Comparison of ENCODE assay signal across 20 cellular contexts in genomic region chr1:83725735-83726360, GRCh38.
DNase-seq lines count a peak whose midpoint lies in the region; ATAC-seq, FAIRE-seq and TF ChIP-seq lines count a peak whose summit lies in the region.
"Had no signal": no experiment of that assay in that cellular context is flagged by ENCODE, and none has a peak within 500 bp of the region (broad histone marks: within the 10 kb centered on the region; RNA-seq: fewer than 3 reads in every experiment).

No MANE protein-coding gene starts in this region.

- dilution Hi-C loops in mammary epithelial cell (cut with HindIII; ENCODE audit: low sequenced_read_pairs): no loop called here

- H4K91ac ChIP-seq in H1 (replicated peaks; ENCODE audit: insufficient read length, low read length): no peak overlapping the region

- H3K27ac Mint-ChIP-seq in MCF 10A (ENCODE audit: low read depth, unreplicated experiment) (no peak overlapping the region), neural crest cell (ENCODE audit: unreplicated experiment) (peak overlapping the region; percentile 87), T-cell (no peak overlapping the region)
- H3K27ac Mint-ChIP-seq: CD14-positive monocyte had no signal

- no peak overlapping the region for H3K27ac ChIP-seq in mammary epithelial cell (ENCODE audit: insufficient read depth, low read depth, low read length)
- H3K27ac ChIP-seq in H1 (ENCODE audit: low read depth, low read length): no peak overlapping the region

- H3K9ac ChIP-seq in mammary epithelial cell (ENCODE audit: insufficient read depth, low read length) (peak overlapping the region; percentile 3), H1 (replicated peaks in 1 of 4; ENCODE audit: extremely low read depth in 1 of 4, low read depth in 3 of 4, low read length in 3 of 4) (no peak overlapping the region)

- CTCF ChIA-PET in mammary epithelial cell (lab: Charles Lee; ENCODE audit: low non-redundant PET) (no interaction called here), MCF 10A (lab: Yijun Ruan, JAX) (interaction anchor here (0.6 kb wide), 1 partner anchor 174 kb away, joined by 3 read pairs; no protein-coding TSS in a partner anchor), H1 (lab: Charles Lee; ENCODE audit: partially characterized antibody) (no interaction called here), T-cell (lab: Charles Lee) (no interaction called here)

- no peak overlapping the region for H2BK120ac ChIP-seq in H1 (replicated peaks; ENCODE audit: low read depth, low read length)

- no peaks in the 10 kb centered on the region for H3K23me2 ChIP-seq in H1 (ENCODE audit: low read depth, low read length)

- no peak for TF ChIP-seq CTCF in mammary epithelial cell (conservative IDR thresholded peaks at IDR 0.05 in 1 of 2, IDR thresholded peaks at IDR 0.05 in 1 of 2; ENCODE audit: extremely low read depth in 1 of 2, insufficient read depth in 1 of 2, low read depth in 1 of 2, low read length in 2 of 2)
- TF ChIP-seq CTCF in MCF 10A (IDR thresholded peaks at IDR 0.05; ENCODE audit: unreplicated experiment): no peak
- no peak for TF ChIP-seq CTCF in H1 (IDR thresholded peaks at IDR 0.05; ENCODE audit: control extremely low read depth in 1 of 3, insufficient read depth in 1 of 3, low read depth in 1 of 3, low read length in 3 of 3)
- no peak for TF ChIP-seq CTCF in neural crest cell (conservative IDR thresholded peaks at IDR 0.05)

- H3K4me1 Mint-ChIP-seq in MCF 10A (ENCODE audit: insufficient read depth, unreplicated experiment) (no peaks in the 10 kb centered on the region), neural crest cell (peaks cover 13% of the 10 kb centered on the region), T-cell (no peaks in the 10 kb centered on the region)
- H3K4me1 Mint-ChIP-seq: CD14-positive monocyte had no signal

- H3K79me1 ChIP-seq in H1 (ENCODE audit: low read depth, low read length): no peaks in the 10 kb centered on the region

- DNase-seq in mammary epithelial cell (no peak), MCF 10A (ENCODE audit: unreplicated experiment) (no peak), H1 (ENCODE audit: low read depth in 1 of 2, low spot score in 2 of 2) (no peak), neural crest cell (ENCODE audit: low read depth, low spot score) (no peak), retina (no peak), GM19238 (ENCODE audit: insufficient read length, low spot score) (no peak), DMS114 treated with DMSO at 0.1 percent for 48 hours (lab: John Stamatoyannopoulos, UW; ENCODE audit: unreplicated experiment) (no peak), T-cell (no peak)
- DNase-seq: 8988T, COR-L47, DMS 273 treated with DMSO at 0.1 percent for 48 hours, NCI-H1694 treated with DMSO at 0.1 percent for 48 hours, NCI-H2107, NCI-H510A, NCI-H774, RPMI8226, SHP77 treated with DMSO at 0.1 percent for 48 hours had no signal

- ATAC-seq in T-cell (replicated peaks in 1 of 4): no peak
- ATAC-seq: GM12878, SK-N-SH treated with all-trans-retinoic acid at 6 μM for 48 hours had no signal

- H3K36me3 ChIP-seq in mammary epithelial cell (ENCODE audit: insufficient read depth, low read length): no peaks in the 10 kb centered on the region
- H3K36me3 ChIP-seq in H1 (ENCODE audit: control insufficient read depth in 2 of 4, insufficient read depth in 4 of 4, low read length in 3 of 4): no peaks in the 10 kb centered on the region

- TF ChIP-seq POLR2A in H1 (IDR thresholded peaks at IDR 0.05; ENCODE audit: control extremely low read depth in 1 of 2, low read depth in 2 of 2, low read length in 2 of 2): no peak

- H4K20me1 ChIP-seq in mammary epithelial cell (ENCODE audit: insufficient read depth, low read length) (no peaks in the 10 kb centered on the region), H1 (replicated peaks in 1 of 2; ENCODE audit: control insufficient read depth in 1 of 2, insufficient read depth in 2 of 2, low read length in 2 of 2) (no peaks in the 10 kb centered on the region)

- H2AK5ac ChIP-seq in H1 (ENCODE audit: low read depth, low read length): no peak overlapping the region

- H3K27me3 ChIP-seq in mammary epithelial cell (ENCODE audit: insufficient read depth, low read length) (no peaks in the 10 kb centered on the region), H1 (replicated peaks in 1 of 4; ENCODE audit: control insufficient read depth in 3 of 4, extremely low read depth in 1 of 4, insufficient read depth in 3 of 4, low read length in 3 of 4) (no peaks in the 10 kb centered on the region)

- in situ Hi-C loops in mammary epithelial cell (cut with MboI; ENCODE audit: low sequenced_read_pairs in 2 of 2): no loop called here

- no peak overlapping the region for H3K18ac ChIP-seq in H1 (ENCODE audit: extremely low read depth, low read length)

- H3K9me3 Mint-ChIP-seq in MCF 10A (ENCODE audit: unreplicated experiment) (no peaks in the 10 kb centered on the region), neural crest cell (no peaks in the 10 kb centered on the region), T-cell (peaks cover 0 to 3% (median 0%) of the 10 kb centered on the region in 3 donors)

- H3K9me3 ChIP-seq in mammary epithelial cell (replicated peaks; ENCODE audit: insufficient read depth, low read length): no peaks in the 10 kb centered on the region
- no peaks in the 10 kb centered on the region for H3K9me3 ChIP-seq in H1 (ENCODE audit: insufficient read depth in 2 of 2, low read depth in 1 of 2, low read length in 1 of 2)

- no peak overlapping the region for H2BK20ac ChIP-seq in H1 (ENCODE audit: low read length)

- H2BK5ac ChIP-seq in H1 (ENCODE audit: low read depth, low read length): no peak overlapping the region

- BruUV-seq in mammary epithelial cell (replicated peaks; lab: Mats Ljungman, UMichigan): no TSS peak
- no TSS peak for BruUV-seq in MCF 10A (replicated peaks; lab: Mats Ljungman, UMichigan)

- H2AFZ ChIP-seq in mammary epithelial cell (ENCODE audit: low read depth, low read length): no peak overlapping the region
- H2AFZ ChIP-seq in H1 (ENCODE audit: low read length): peak overlapping the region; percentile 95

- no peak overlapping the region for H3K4me3 ChIP-seq in mammary epithelial cell (replicated peaks in 1 of 3; ENCODE audit: insufficient read depth in 1 of 3, low read depth in 2 of 3, low read length in 3 of 3)
- no peak overlapping the region for H3K4me3 ChIP-seq in H1 (ENCODE audit: extremely low read depth in 1 of 4, insufficient read depth in 2 of 4, low read depth in 3 of 4, low read length in 4 of 4)
- H3K4me3 ChIP-seq: GM12878 had no signal

- no peaks in the 10 kb centered on the region for H3K79me2 ChIP-seq in mammary epithelial cell (ENCODE audit: insufficient read depth, low read length)
- no peaks in the 10 kb centered on the region for H3K79me2 ChIP-seq in H1 (ENCODE audit: control insufficient read depth in 1 of 2, insufficient read depth in 2 of 2, low read length in 2 of 2)

- no peaks in the 10 kb centered on the region for H3K36me3 Mint-ChIP-seq in MCF 10A (ENCODE audit: insufficient read depth, unreplicated experiment)
- no peaks in the 10 kb centered on the region for H3K36me3 Mint-ChIP-seq in neural crest cell (ENCODE audit: low read depth)
- no peaks in the 10 kb centered on the region for H3K36me3 Mint-ChIP-seq in T-cell
- H3K36me3 Mint-ChIP-seq: CD14-positive monocyte had no signal

- H4K8ac ChIP-seq in H1 (ENCODE audit: extremely low read depth, insufficient read depth, low read length): no peak overlapping the region

- intact Hi-C loops in mammary epithelial cell (cut with micrococcal nuclease) (no loop called here), MCF 10A (cut with micrococcal nuclease) (no loop called here)

- no peak overlapping the region for H3K4me3 Mint-ChIP-seq in MCF 10A (ENCODE audit: unreplicated experiment)
- H3K4me3 Mint-ChIP-seq in neural crest cell: no peak overlapping the region
- H3K4me3 Mint-ChIP-seq in T-cell: no peak overlapping the region
- H3K4me3 Mint-ChIP-seq: CD14-positive monocyte had no signal

- no peak overlapping the region for H4K5ac ChIP-seq in H1 (ENCODE audit: insufficient read length, low read depth, low read length)

- no peak overlapping the region for H2BK12ac ChIP-seq in H1 (ENCODE audit: low read depth, low read length)

- no peak for TF ChIP-seq EP300 in H1 (IDR thresholded peaks at IDR 0.05; ENCODE audit: borderline replicate concordance in 1 of 2, low read depth in 2 of 2, low read length in 2 of 2)

- H3K4me1 ChIP-seq in mammary epithelial cell (ENCODE audit: insufficient read depth, low read length) (no peaks in the 10 kb centered on the region), H1 (replicated peaks in 1 of 4; ENCODE audit: control insufficient read depth in 3 of 4, insufficient read depth in 4 of 4, low read length in 3 of 4) (peaks cover 0 to 3% (median 0%) of the 10 kb centered on the region in 4 experiments; a peak in 1 of 7 replicates)

- no peak for TF ChIP-seq RAD21 in H1 (IDR thresholded peaks at IDR 0.05 in 1 of 2, conservative IDR thresholded peaks at IDR 0.05 in 1 of 2; ENCODE audit: low read depth in 2 of 2, low read length in 2 of 2)

- H3K27me3 Mint-ChIP-seq in MCF 10A (ENCODE audit: insufficient read depth, unreplicated experiment): no peaks in the 10 kb centered on the region
- H3K27me3 Mint-ChIP-seq in neural crest cell (ENCODE audit: low read depth): no peaks in the 10 kb centered on the region
- H3K27me3 Mint-ChIP-seq in T-cell: no peaks in the 10 kb centered on the region

- no peak overlapping the region for H3K23ac ChIP-seq in H1 (ENCODE audit: insufficient read length)

- H3K4ac ChIP-seq in H1 (replicated peaks; ENCODE audit: insufficient read length, low read depth, low read length): no peak overlapping the region

- FAIRE-seq in H1 (lab: Jason Lieb, UNC): peak; percentile 60
- FAIRE-seq: GM12878 had no signal

- POLR2A ChIA-PET in MCF 10A (lab: Yijun Ruan, JAX): no interaction called here
- POLR2A ChIA-PET in H1 (lab: Charles Lee; ENCODE audit: partially characterized antibody): no interaction called here
- POLR2A ChIA-PET in T-cell (lab: Charles Lee): no interaction called here

- WGBS in mammary epithelial cell (ENCODE audit: low coverage, missing lambda C conversion rate): 37% methylated on average over 5 of the region's 5 CpGs
- WGBS in H1 (ENCODE audit: extremely low coverage in 1 of 2, insufficient coverage in 1 of 2, insufficient read length in 1 of 2, insufficient replicate concordance in 2 of 2, low coverage in 1 of 2, low lambda C conversion rate in 2 of 2, missing lambda C conversion rate in 1 of 2), 2 experiments: 96% methylated on average over 5 of the region's 5 CpGs; no CpG with 5 or more reads in 1 of the 2 experiments

- H3K56ac ChIP-seq in H1 (replicated peaks; ENCODE audit: insufficient read length, low read depth, low read length): no peak overlapping the region

- H3K4me2 ChIP-seq in mammary epithelial cell (ENCODE audit: insufficient read depth, low read depth, low read length) (no peak overlapping the region), H1 (ENCODE audit: insufficient read depth in 1 of 2, low read depth in 2 of 2, low read length in 2 of 2) (no peak overlapping the region; a peak in 1 of 4 replicates)

- H3K14ac ChIP-seq in H1 (ENCODE audit: insufficient read length): no peak overlapping the region

- H2BK15ac ChIP-seq in H1 (ENCODE audit: low read length): no peak overlapping the region

TF ChIP-seq in H1, 55 proteins besides CTCF, POLR2A, EP300 and RAD21 (continues in another document):
- TF ChIP-seq EGR1 (IDR thresholded peaks at IDR 0.05; ENCODE audit: borderline replicate concordance, low read depth, low read length) (no peak), SP4 (IDR thresholded peaks at IDR 0.05; ENCODE audit: low read length) (no peak), TAF7 (optimal IDR thresholded peaks at IDR 0.05; ENCODE audit: borderline replicate concordance, low read depth, low read length) (no peak)
